1 cellular context compared by ENCODE assay signal in the genomic region with DNA sequence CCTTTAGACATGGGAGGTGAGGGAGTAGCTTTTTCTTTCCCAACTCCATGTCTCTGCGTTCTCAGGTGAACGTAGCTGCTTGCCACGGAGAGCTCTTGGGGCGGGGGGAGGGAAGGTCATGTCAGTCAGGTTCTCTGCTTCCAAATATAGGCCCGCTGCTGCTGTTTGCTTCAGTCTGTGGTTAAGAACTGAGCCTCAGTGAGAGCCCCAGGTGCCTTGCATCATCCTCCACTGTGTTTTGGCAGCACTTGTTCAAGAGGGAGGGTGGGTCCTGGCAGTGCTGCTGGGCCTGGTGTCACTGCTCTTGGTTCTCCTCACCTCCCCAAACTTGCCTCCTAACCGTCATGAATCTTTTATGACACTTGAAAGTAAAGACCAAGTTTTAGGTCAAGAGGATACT.
TF ChIP-seq lines count a peak whose summit lies in the region.

No MANE protein-coding gene starts in this region.

TF ChIP-seq in HepG2, 621 proteins besides CTCF, POLR2A, EP300 and RAD21 (continued from another document):
- TF ChIP-seq, protein P1, sequence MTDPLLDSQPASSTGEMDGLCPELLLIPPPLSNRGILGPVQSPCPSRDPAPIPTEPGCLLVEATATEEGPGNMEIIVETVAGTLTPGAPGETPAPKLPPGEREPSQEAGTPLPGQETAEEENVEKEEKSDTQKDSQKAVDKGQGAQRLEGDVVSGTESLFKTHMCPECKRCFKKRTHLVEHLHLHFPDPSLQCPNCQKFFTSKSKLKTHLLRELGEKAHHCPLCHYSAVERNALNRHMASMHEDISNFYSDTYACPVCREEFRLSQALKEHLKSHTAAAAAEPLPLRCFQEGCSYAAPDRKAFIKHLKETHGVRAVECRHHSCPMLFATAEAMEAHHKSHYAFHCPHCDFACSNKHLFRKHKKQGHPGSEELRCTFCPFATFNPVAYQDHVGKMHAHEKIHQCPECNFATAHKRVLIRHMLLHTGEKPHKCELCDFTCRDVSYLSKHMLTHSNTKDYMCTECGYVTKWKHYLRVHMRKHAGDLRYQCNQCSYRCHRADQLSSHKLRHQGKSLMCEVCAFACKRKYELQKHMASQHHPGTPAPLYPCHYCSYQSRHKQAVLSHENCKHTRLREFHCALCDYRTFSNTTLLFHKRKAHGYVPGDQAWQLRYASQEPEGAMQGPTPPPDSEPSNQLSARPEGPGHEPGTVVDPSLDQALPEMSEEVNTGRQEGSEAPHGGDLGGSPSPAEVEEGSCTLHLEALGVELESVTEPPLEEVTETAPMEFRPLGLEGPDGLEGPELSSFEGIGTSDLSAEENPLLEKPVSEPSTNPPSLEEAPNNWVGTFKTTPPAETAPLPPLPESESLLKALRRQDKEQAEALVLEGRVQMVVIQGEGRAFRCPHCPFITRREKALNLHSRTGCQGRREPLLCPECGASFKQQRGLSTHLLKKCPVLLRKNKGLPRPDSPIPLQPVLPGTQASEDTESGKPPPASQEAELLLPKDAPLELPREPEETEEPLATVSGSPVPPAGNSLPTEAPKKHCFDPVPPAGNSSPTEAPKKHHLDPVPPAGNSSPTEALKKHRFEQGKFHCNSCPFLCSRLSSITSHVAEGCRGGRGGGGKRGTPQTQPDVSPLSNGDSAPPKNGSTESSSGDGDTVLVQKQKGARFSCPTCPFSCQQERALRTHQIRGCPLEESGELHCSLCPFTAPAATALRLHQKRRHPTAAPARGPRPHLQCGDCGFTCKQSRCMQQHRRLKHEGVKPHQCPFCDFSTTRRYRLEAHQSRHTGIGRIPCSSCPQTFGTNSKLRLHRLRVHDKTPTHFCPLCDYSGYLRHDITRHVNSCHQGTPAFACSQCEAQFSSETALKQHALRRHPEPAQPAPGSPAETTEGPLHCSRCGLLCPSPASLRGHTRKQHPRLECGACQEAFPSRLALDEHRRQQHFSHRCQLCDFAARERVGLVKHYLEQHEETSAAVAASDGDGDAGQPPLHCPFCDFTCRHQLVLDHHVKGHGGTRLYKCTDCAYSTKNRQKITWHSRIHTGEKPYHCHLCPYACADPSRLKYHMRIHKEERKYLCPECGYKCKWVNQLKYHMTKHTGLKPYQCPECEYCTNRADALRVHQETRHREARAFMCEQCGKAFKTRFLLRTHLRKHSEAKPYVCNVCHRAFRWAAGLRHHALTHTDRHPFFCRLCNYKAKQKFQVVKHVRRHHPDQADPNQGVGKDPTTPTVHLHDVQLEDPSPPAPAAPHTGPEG (CRISPR knock-in tag; IDR thresholded peaks at IDR 0.05) = no peak
- TF ChIP-seq MBD4 (IDR thresholded peaks at IDR 0.05; ENCODE audit: borderline replicate concordance, low read length) (no peak), RERE (CRISPR knock-in tag; IDR thresholded peaks at IDR 0.05; ENCODE audit: low read depth) (no peak), NFKBIZ (CRISPR knock-in tag; IDR thresholded peaks at IDR 0.05) (no peak), ARNTL (CRISPR knock-in tag; IDR thresholded peaks at IDR 0.05) (no peak), ZBTB38 (CRISPR knock-in tag; IDR thresholded peaks at IDR 0.05) (no peak), ZNF407 (CRISPR knock-in tag; IDR thresholded peaks at IDR 0.05; ENCODE audit: not compliant biosample characterization) (no peak), ZNF343 (CRISPR knock-in tag; IDR thresholded peaks at IDR 0.05) (no peak), SIX4 (CRISPR knock-in tag; IDR thresholded peaks at IDR 0.05) (no peak), POGZ (CRISPR knock-in tag; IDR thresholded peaks at IDR 0.05) (no peak), FOXA1 (IDR thresholded peaks at IDR 0.05) (no peak), FOXA1 (CRISPR knock-in tag; IDR thresholded peaks at IDR 0.05) (no peak), ZNF577 (CRISPR knock-in tag; IDR thresholded peaks at IDR 0.05; ENCODE audit: borderline replicate concordance, low read depth) (no peak), SCMH1 (CRISPR knock-in tag; IDR thresholded peaks at IDR 0.05; ENCODE audit: borderline replicate concordance) (no peak), ZNF572 (CRISPR knock-in tag; IDR thresholded peaks at IDR 0.05) (no peak), HOXA9 (CRISPR knock-in tag; IDR thresholded peaks at IDR 0.05; ENCODE audit: borderline replicate concordance) (no peak), TCF7L2 (IDR thresholded peaks at IDR 0.05; ENCODE audit: low read depth, low read length) (no peak)
- TF ChIP-seq, protein P2, sequence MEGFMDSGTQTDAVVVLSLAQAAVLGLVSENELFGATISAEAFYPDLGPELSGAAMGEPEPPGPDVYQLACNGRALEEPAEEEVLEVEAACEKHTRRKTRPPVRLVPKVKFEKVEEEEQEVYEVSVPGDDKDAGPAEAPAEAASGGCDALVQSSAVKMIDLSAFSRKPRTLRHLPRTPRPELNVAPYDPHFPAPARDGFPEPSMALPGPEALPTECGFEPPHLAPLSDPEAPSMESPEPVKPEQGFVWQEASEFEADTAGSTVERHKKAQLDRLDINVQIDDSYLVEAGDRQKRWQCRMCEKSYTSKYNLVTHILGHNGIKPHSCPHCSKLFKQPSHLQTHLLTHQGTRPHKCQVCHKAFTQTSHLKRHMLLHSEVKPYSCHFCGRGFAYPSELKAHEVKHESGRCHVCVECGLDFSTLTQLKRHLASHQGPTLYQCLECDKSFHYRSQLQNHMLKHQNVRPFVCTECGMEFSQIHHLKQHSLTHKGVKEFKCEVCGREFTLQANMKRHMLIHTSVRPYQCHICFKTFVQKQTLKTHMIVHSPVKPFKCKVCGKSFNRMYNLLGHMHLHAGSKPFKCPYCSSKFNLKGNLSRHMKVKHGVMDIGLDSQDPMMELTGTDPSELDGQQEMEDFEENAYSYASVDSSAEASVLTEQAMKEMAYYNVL (CRISPR knock-in tag; IDR thresholded peaks at IDR 0.05; ENCODE audit: borderline replicate concordance) = no peak
- TF ChIP-seq, protein P3, sequence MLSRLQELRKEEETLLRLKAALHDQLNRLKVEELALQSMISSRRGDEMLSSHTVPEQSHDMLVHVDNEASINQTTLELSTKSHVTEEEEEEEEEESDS (CRISPR knock-in tag; IDR thresholded peaks at IDR 0.05; ENCODE audit: borderline replicate concordance) = no peak
